1 cellular context compared by ENCODE assay signal in genomic region chr2:8872821-8873432, GRCh38.
TF ChIP-seq lines count a peak whose summit lies in the region.

No MANE protein-coding gene starts in this region.

TF ChIP-seq in WTC11, 78 proteins besides CTCF, POLR2A, EP300 and RAD21 (continued from another document):
- no peak for TF ChIP-seq STAT6 (CRISPR knock-in tag; conservative IDR thresholded peaks at IDR 0.05; ENCODE audit: low read depth)
- TF ChIP-seq FOXJ3 (CRISPR knock-in tag; IDR thresholded peaks at IDR 0.05; ENCODE audit: borderline replicate concordance) = no peak
- no peak for TF ChIP-seq RELA (CRISPR knock-in tag; IDR thresholded peaks at IDR 0.05; ENCODE audit: borderline replicate concordance)
- no peak for TF ChIP-seq ATF3 (CRISPR knock-in tag; conservative IDR thresholded peaks at IDR 0.05)
